In the genomic region with DNA sequence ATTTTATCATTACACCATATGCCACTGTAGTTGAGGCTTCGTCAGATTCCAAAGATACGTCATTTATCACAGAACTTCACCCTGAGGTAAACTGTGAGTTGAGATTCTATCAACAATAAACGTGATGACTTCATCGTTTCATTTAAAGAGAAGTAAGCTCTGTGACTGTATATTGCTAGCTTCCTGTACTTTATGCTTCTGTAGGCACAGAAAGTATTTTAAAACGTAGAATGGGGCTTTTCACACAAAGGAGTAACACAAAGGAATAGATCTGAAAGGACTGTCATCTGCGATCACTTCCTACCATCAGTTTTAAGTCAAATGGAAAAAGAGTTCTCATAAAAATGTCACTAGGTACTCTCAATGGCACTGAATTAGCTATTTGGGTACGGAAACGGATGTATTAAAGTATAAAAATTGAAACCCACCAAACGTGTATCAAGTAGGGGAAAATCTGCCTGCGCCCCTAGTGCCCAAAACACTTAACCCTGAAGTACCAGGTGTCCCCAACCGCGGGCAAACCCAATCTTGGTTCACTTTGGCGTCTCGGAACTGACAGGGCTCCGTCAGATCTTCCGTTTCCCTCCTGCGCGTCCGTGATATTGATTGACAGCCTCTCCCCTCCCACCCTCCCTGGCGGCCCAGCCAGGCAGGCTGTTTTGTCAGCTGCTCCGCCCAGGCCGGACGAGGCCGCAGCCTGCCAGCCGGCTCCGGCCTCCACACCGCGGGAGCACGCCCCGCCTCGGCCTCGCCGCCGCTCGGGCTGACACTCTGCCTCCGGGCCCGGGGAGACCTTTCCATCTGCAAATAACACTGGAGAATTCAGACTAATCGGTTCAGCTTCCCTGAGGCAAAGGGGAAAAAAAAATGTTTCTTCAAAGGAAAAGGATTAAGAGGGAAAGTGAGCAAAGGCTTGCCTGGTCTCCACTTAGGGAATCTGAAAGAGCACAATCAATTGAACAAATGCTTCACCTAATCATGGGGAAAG, we compare ENCODE assay signal across 8 cellular contexts.
A peak's percentile ranks its signal among the peaks of the same experiment; 100 is the strongest.
DNase-seq lines count a peak whose midpoint lies in the region; ATAC-seq and TF ChIP-seq lines count a peak whose summit lies in the region.

No MANE protein-coding gene starts in this region.

- no peak overlapping the region for H3K27ac ChIP-seq in colonic mucosa

- H3K4me1 ChIP-seq in colonic mucosa = no peaks in the 10 kb centered on the region

- no peaks in the 10 kb centered on the region for H3K36me3 ChIP-seq in colonic mucosa

- no peak overlapping the region for H3K9ac ChIP-seq in colonic mucosa (ENCODE audit: low read depth in 2 of 2, low read length in 2 of 2)

- H3K4me3 ChIP-seq in WI38 (ENCODE audit: low read depth, low read length) (peak overlapping the region; percentile 44), colonic mucosa (peak overlapping the region; percentile 30)

- ATAC-seq in HG02759 (IDR thresholded peaks at IDR 0.05; ENCODE audit: unreplicated experiment) (peak; percentile 100), left colon (peak; percentile 100)

- intact Hi-C loops in colonic mucosa (cut with DNase I) (no loop called here), left colon (cut with DNase I, micrococcal nuclease) (no loop called here)

- TF ChIP-seq CTCF in WI38 (IDR thresholded peaks at IDR 0.05; ENCODE audit: low read depth, low read length) = no peak
- no peak for TF ChIP-seq CTCF in colonic mucosa (IDR thresholded peaks at IDR 0.05)

- no peaks in the 10 kb centered on the region for H3K9me3 ChIP-seq in colonic mucosa

- DNase-seq in NCI-H1436 (lab: John Stamatoyannopoulos, UW) = peak; percentile 39
- DNase-seq in NCI-H1436 treated with DMSO at 0.1 percent for 48 hours (lab: John Stamatoyannopoulos, UW) = no peak
- peak; percentile 69 for DNase-seq in NCI-H1105 treated with DMSO at 0.1 percent for 48 hours (lab: John Stamatoyannopoulos, UW)
- peak; percentile 82 for DNase-seq in colonic mucosa
- DNase-seq in left colon = peak; percentile 71 to 77
- DNase-seq in stimulated activated CD4-positive, alpha-beta T cell treated with anti-CD3 and anti-CD28 coated beads, Interleukin-1b, Interleukin-23, amount 100 ng/mL, for 48 hours = peak; percentile 50

- no peaks in the 10 kb centered on the region for H3K27me3 ChIP-seq in colonic mucosa
